ENCODE assay signal across 13 cellular contexts in genomic region chr3:29319262-29319661, GRCh38. TPM values are rescaled to one million over a fixed set of nuclear protein-coding genes. Genes with fewer than 3 reads are reported as not detected.
DNase-seq lines count a peak whose midpoint lies in the region; ATAC-seq and TF ChIP-seq lines count a peak whose summit lies in the region.
"Had no signal": no experiment of that assay in that cellular context is flagged by ENCODE, and none has a peak within 500 bp of the region (broad histone marks: within the 10 kb centered on the region; RNA-seq: fewer than 3 reads in every experiment).

No MANE protein-coding gene starts in this region.

- in situ Hi-C loops in mammary epithelial cell (cut with MboI; ENCODE audit: low sequenced_read_pairs in 2 of 2), result no loop called here

- peaks cover 14% of the 10 kb centered on the region for H3K4me1 ChIP-seq in mammary epithelial cell (ENCODE audit: insufficient read depth, low read length)
- H3K4me1 ChIP-seq in stomach, result peaks cover 0 to 68% (median 21%) of the 10 kb centered on the region in 4 donors

- H3K4me3 ChIP-seq in mammary epithelial cell (replicated peaks in 1 of 3; ENCODE audit: insufficient read depth in 1 of 3, low read depth in 2 of 3, low read length in 3 of 3), result peak overlapping the region in 1 of 3 experiments; percentile 26
- H3K4me3 ChIP-seq in stomach, result no peak overlapping the region

- TF ChIP-seq POLR2A in stomach (IDR thresholded peaks at IDR 0.05), result no peak

- H3K36me3 ChIP-seq in mammary epithelial cell (ENCODE audit: insufficient read depth, low read length) (peaks cover 3% of the 10 kb centered on the region), stomach (no peaks in the 10 kb centered on the region)

- intact Hi-C loops in mammary epithelial cell (cut with micrococcal nuclease) (loop anchor here (2.0 kb wide), 1 partner anchor 28 kb away; no protein-coding TSS in a partner anchor), stomach (cut with DNase I; ENCODE audit: low total_unique reads) (no loop called here)

- ATAC-seq in GM18861 (IDR thresholded peaks at IDR 0.05; ENCODE audit: unreplicated experiment) (peak; percentile 76), GM21529 (IDR thresholded peaks at IDR 0.05; ENCODE audit: unreplicated experiment) (peak; percentile 72), HG03139 (IDR thresholded peaks at IDR 0.05; ENCODE audit: unreplicated experiment) (peak; percentile 57)
- ATAC-seq: activated naive CD4-positive, alpha-beta T cell treated with anti-CD3 and anti-CD28 coated beads, Interleukin-2, amount 50 U/mL, for 72 hours; effector memory CD8-positive, alpha-beta T cell; natural killer cell treated with Interleukin-12 subunit alpha and Interleukin-12 subunit beta and Interleukin-15 and Interleukin-18, amount 100 ng/mL, for 72 hours; Panc1 had no signal

- H3K27ac Mint-ChIP-seq in T-helper 2 cell treated with Interferon-gamma antibody and Interleukin-4, amounts not matched to agents 5 μg/mL and 100 μg/mL, for 36 hours, result no peak overlapping the region
- H3K27ac Mint-ChIP-seq: activated naive CD4-positive, alpha-beta T cell treated with anti-CD3 and anti-CD28 coated beads, Interleukin-2, amount 50 U/mL, for 72 hours; CD4-positive, CD25-positive, alpha-beta regulatory T cell; effector memory CD8-positive, alpha-beta T cell; natural killer cell treated with Interleukin-12 subunit alpha and Interleukin-12 subunit beta and Interleukin-15 and Interleukin-18, amount 100 ng/mL, for 72 hours had no signal

- no peaks in the 10 kb centered on the region for H3K9me3 Mint-ChIP-seq in T-helper 2 cell treated with Interferon-gamma antibody and Interleukin-4, amounts not matched to agents 5 μg/mL and 100 μg/mL, for 36 hours
- H3K9me3 Mint-ChIP-seq: activated naive CD4-positive, alpha-beta T cell treated with anti-CD3 and anti-CD28 coated beads, Interleukin-2, amount 50 U/mL, for 72 hours; effector memory CD8-positive, alpha-beta T cell had no signal

- no peaks in the 10 kb centered on the region for H4K20me1 ChIP-seq in mammary epithelial cell (ENCODE audit: insufficient read depth, low read length)

- peak overlapping the region; percentile 32 for H2AFZ ChIP-seq in mammary epithelial cell (ENCODE audit: low read depth, low read length)

- peak overlapping the region; percentile 74 for H3K4me2 ChIP-seq in mammary epithelial cell (ENCODE audit: insufficient read depth, low read depth, low read length)

- H3K79me2 ChIP-seq in mammary epithelial cell (ENCODE audit: insufficient read depth, low read length), result peaks cover 47% of the 10 kb centered on the region

- no peak for TF ChIP-seq CTCF in mammary epithelial cell (conservative IDR thresholded peaks at IDR 0.05 in 1 of 2, IDR thresholded peaks at IDR 0.05 in 1 of 2; ENCODE audit: extremely low read depth in 1 of 2, insufficient read depth in 1 of 2, low read depth in 1 of 2, low read length in 2 of 2)
- no peak for TF ChIP-seq CTCF in stomach (IDR thresholded peaks at IDR 0.05)

- H3K27me3 Mint-ChIP-seq in T-helper 2 cell treated with Interferon-gamma antibody and Interleukin-4, amounts not matched to agents 5 μg/mL and 100 μg/mL, for 36 hours (ENCODE audit: low read depth), result no peaks in the 10 kb centered on the region
- H3K27me3 Mint-ChIP-seq: CD4-positive, CD25-positive, alpha-beta regulatory T cell; effector memory CD8-positive, alpha-beta T cell; natural killer cell treated with Interleukin-12 subunit alpha and Interleukin-12 subunit beta and Interleukin-15 and Interleukin-18, amount 100 ng/mL, for 72 hours had no signal

- no peaks in the 10 kb centered on the region for H3K36me3 Mint-ChIP-seq in T-helper 2 cell treated with Interferon-gamma antibody and Interleukin-4, amounts not matched to agents 5 μg/mL and 100 μg/mL, for 36 hours (ENCODE audit: low read depth)
- H3K36me3 Mint-ChIP-seq: activated naive CD4-positive, alpha-beta T cell treated with anti-CD3 and anti-CD28 coated beads, Interleukin-2, amount 50 U/mL, for 72 hours; CD4-positive, CD25-positive, alpha-beta regulatory T cell; natural killer cell treated with Interleukin-12 subunit alpha and Interleukin-12 subunit beta and Interleukin-15 and Interleukin-18, amount 100 ng/mL, for 72 hours had no signal

- dilution Hi-C loops in mammary epithelial cell (cut with HindIII; ENCODE audit: low sequenced_read_pairs), result no loop called here

- H3K27me3 ChIP-seq in mammary epithelial cell (ENCODE audit: insufficient read depth, low read length) (no peaks in the 10 kb centered on the region), stomach (no peaks in the 10 kb centered on the region)

- H3K9ac ChIP-seq in mammary epithelial cell (ENCODE audit: insufficient read depth, low read length), result no peak overlapping the region

- no peak overlapping the region for H3K27ac ChIP-seq in mammary epithelial cell (ENCODE audit: insufficient read depth, low read depth, low read length)
- H3K27ac ChIP-seq in stomach, result no peak overlapping the region

- WGBS in mammary epithelial cell (ENCODE audit: low coverage, missing lambda C conversion rate), result 89% methylated on average over 4 of the region's 4 CpGs
- WGBS in stomach, 5 donors, result 86 to 91% (median 89%) methylated on average over 4 of the region's 4 CpGs

- CTCF ChIA-PET in mammary epithelial cell (lab: Charles Lee; ENCODE audit: low non-redundant PET), result no interaction called here

- no TSS peak for BruUV-seq in mammary epithelial cell (replicated peaks; lab: Mats Ljungman, UMichigan)

- TF ChIP-seq EP300 in stomach (IDR thresholded peaks at IDR 0.05), result no peak

- H3K9me3 ChIP-seq in mammary epithelial cell (replicated peaks; ENCODE audit: insufficient read depth, low read length) (no peaks in the 10 kb centered on the region), stomach (no peaks in the 10 kb centered on the region)

- DNase-seq in mammary epithelial cell (no peak), stomach (no peak), NCI-H2029 treated with DMSO at 0.1 percent for 48 hours (lab: John Stamatoyannopoulos, UW) (no peak), DMS53 (lab: John Stamatoyannopoulos, UW) (no peak)
- DNase-seq in T-helper 2 cell treated with Interferon-gamma antibody and Interleukin-4, amounts not matched to agents 5 μg/mL and 100 μg/mL, for 36 hours (ENCODE audit: low spot score), result no peak
- DNase-seq: CD4-positive, CD25-positive, alpha-beta regulatory T cell; effector memory CD8-positive, alpha-beta T cell had no signal

- no peak overlapping the region for H3K4me3 Mint-ChIP-seq in T-helper 2 cell treated with Interferon-gamma antibody and Interleukin-4, amounts not matched to agents 5 μg/mL and 100 μg/mL, for 36 hours
- H3K4me3 Mint-ChIP-seq: CD4-positive, CD25-positive, alpha-beta regulatory T cell; effector memory CD8-positive, alpha-beta T cell; natural killer cell treated with Interleukin-12 subunit alpha and Interleukin-12 subunit beta and Interleukin-15 and Interleukin-18, amount 100 ng/mL, for 72 hours had no signal

- no peaks in the 10 kb centered on the region for H3K4me1 Mint-ChIP-seq in T-helper 2 cell treated with Interferon-gamma antibody and Interleukin-4, amounts not matched to agents 5 μg/mL and 100 μg/mL, for 36 hours (ENCODE audit: low read depth)

RNA-seq across cellular contexts. Expression of gene RBMS3, which starts 38.4 kb away (rescaled TPM):
- total RNA-seq in mammary epithelial cell (10 to 100 TPM; 31.5 to 51.5 TPM), stomach (100 to 1,000 TPM in 1 of 5 donors, 10 to 100 TPM in 3, 1 to 10 TPM in 1; 8.4 to 103 (median 32.1) TPM)
- polyA plus RNA-seq in mammary epithelial cell (6.6 TPM), stomach (1 to 10 TPM; 2.0 to 3.8 (median 3.7) TPM)
- polyA minus RNA-seq in mammary epithelial cell, result 27.4 TPM
